8 cellular contexts compared by ENCODE assay signal in genomic region chr5:44875661-44876250, GRCh38.
A peak's percentile ranks its signal among the peaks of the same experiment; 100 is the strongest.
DNase-seq lines count a peak whose midpoint lies in the region; ATAC-seq and TF ChIP-seq lines count a peak whose summit lies in the region.

No MANE protein-coding gene starts in this region.

- H3K27ac Mint-ChIP-seq in T-helper 17 cell = peak overlapping the region; percentile 27

- no peak for TF ChIP-seq POLR2A in tibial nerve (IDR thresholded peaks at IDR 0.05)

- WGBS in tibial nerve, 2 donors = 41 to 55% methylated on average over 4 of the region's 4 CpGs

- H3K4me1 Mint-ChIP-seq in T-helper 17 cell = peaks cover 4% of the 10 kb centered on the region

- H3K4me3 Mint-ChIP-seq in T-helper 17 cell = no peak overlapping the region

- TF ChIP-seq CTCF in tibial artery (IDR thresholded peaks at IDR 0.05) (no peak), tibial nerve (IDR thresholded peaks at IDR 0.05) (no peak)

- H3K27me3 Mint-ChIP-seq in T-helper 17 cell = no peaks in the 10 kb centered on the region

- no peaks in the 10 kb centered on the region for H3K36me3 Mint-ChIP-seq in T-helper 17 cell (ENCODE audit: low read depth)

- H3K36me3 ChIP-seq in tibial artery (no peaks in the 10 kb centered on the region), tibial nerve (no peaks in the 10 kb centered on the region)

- intact Hi-C loops in tibial artery (cut with DNase I; ENCODE audit: low total_unique reads) = no loop called here

- no peak overlapping the region for H3K4me3 ChIP-seq in tibial artery
- H3K4me3 ChIP-seq in tibial nerve = no peak overlapping the region

- DNase-seq in DMS53 treated with DMSO at 0.1 percent for 48 hours (lab: John Stamatoyannopoulos, UW; ENCODE audit: unreplicated experiment) (peak; percentile 86), T-helper 17 cell (no peak), glomerular visceral epithelial cell (ENCODE audit: extremely low spot score) (peak; percentile 82), tibial artery (no peak), tibial nerve (ENCODE audit: low spot score in 2 of 2) (no peak), HuH-7 (ENCODE audit: low spot score) (no peak)

- ATAC-seq in GM19397 (IDR thresholded peaks at IDR 0.05; ENCODE audit: unreplicated experiment) = peak; percentile 99
- peak; percentile 100 for ATAC-seq in HG03342 (IDR thresholded peaks at IDR 0.05; ENCODE audit: unreplicated experiment)
- peak; percentile 55 for ATAC-seq in T-helper 17 cell

- H3K9me3 ChIP-seq in T-helper 17 cell (ENCODE audit: control insufficient read depth, low read length, poor library complexity, severe bottlenecking) (no peaks in the 10 kb centered on the region), tibial artery (no peaks in the 10 kb centered on the region), tibial nerve (no peaks in the 10 kb centered on the region)

- H3K4me1 ChIP-seq in tibial artery (no peaks in the 10 kb centered on the region), tibial nerve (no peaks in the 10 kb centered on the region)

- H3K27ac ChIP-seq in tibial artery (no peak overlapping the region), tibial nerve (no peak overlapping the region)

- H3K27me3 ChIP-seq in tibial artery (no peaks in the 10 kb centered on the region), tibial nerve (no peaks in the 10 kb centered on the region)

- no peak for TF ChIP-seq EP300 in tibial nerve (IDR thresholded peaks at IDR 0.05)

Comparison
In these comparisons a context has a peak if more than half of its experiments do, and no peak if none do; other contexts are left out.
1. DNase-seq: peak in DMS53 treated with DMSO at 0.1 percent for 48 hours (single experiment) and glomerular visceral epithelial cell (single experiment); none in T-helper 17 cell (0 of 3), tibial artery (0 of 2), tibial nerve (0 of 2) and HuH-7 (single experiment).
2. Peak in every context shown above with its lines, with median percentiles within 50 percentile points of each other: ATAC-seq.